In genomic region chr10:22618081-22618785, GRCh38 we compare ENCODE assay signal across 8 cellular contexts.
DNase-seq lines count a peak whose midpoint lies in the region; ATAC-seq, FAIRE-seq and TF ChIP-seq lines count a peak whose summit lies in the region.

No MANE protein-coding gene starts in this region.

- H3K9ac ChIP-seq in trophoblast cell (ENCODE audit: low read length): no peak overlapping the region

- peaks cover 19% of the 10 kb centered on the region for H3K79me1 ChIP-seq in trophoblast cell (ENCODE audit: low read length)

- no peak overlapping the region for H4K12ac ChIP-seq in trophoblast cell (ENCODE audit: low read depth, low read length)

- POLR2A ChIA-PET in T-cell (lab: Charles Lee): interaction anchor here (0.6 to 2.9 kb wide), 3 partner anchors 12 to 38 kb away, joined by 3 to 23 read pairs (median 3); no protein-coding TSS in a partner anchor

- no CpG with 5 or more reads among the region's 4 CpGs for WGBS in trophoblast cell (ENCODE audit: extremely low coverage, insufficient coverage, insufficient read length)

- no peaks in the 10 kb centered on the region for H4K20me1 ChIP-seq in GM23338 (replicated peaks; ENCODE audit: insufficient read depth)

- H2BK120ac ChIP-seq in trophoblast cell (ENCODE audit: insufficient read depth, low read length, poor library complexity): no peak overlapping the region

- H3K27ac Mint-ChIP-seq in GM23338: no peak overlapping the region; the same call in 1 of the 2 replicates
- H3K27ac Mint-ChIP-seq in T-cell: peak overlapping the region; percentile 77 to 88

- ATAC-seq in GM23338: no peak
- no peak for ATAC-seq in T-cell (replicated peaks in 1 of 4)

- H3K4me3 Mint-ChIP-seq in GM23338 (no peak overlapping the region), T-cell (peak overlapping the region in 2 of 3 donors; percentile 18 to 42)

- H3K9me2 ChIP-seq in GM23338 (ENCODE audit: insufficient read depth): no peaks in the 10 kb centered on the region

- no peaks in the 10 kb centered on the region; the same call in 2 of the 3 replicates for H3K36me3 Mint-ChIP-seq in GM23338 (ENCODE audit: low read depth)
- peaks cover 13% of the 10 kb centered on the region for H3K36me3 Mint-ChIP-seq in T-cell

- H3K9me3 Mint-ChIP-seq in GM23338: no peaks in the 10 kb centered on the region
- H3K9me3 Mint-ChIP-seq in T-cell: no peaks in the 10 kb centered on the region

- H3K27ac ChIP-seq in GM23338 (ENCODE audit: low read depth) (peak overlapping the region; percentile 18; the same call in 1 of the 2 replicates), trophoblast cell (ENCODE audit: low read depth, low read length) (peak overlapping the region; percentile 87)

- H3K18ac ChIP-seq in trophoblast cell (ENCODE audit: low read length): no peak overlapping the region

- no peak for TF ChIP-seq CTCF in GM23338 (conservative IDR thresholded peaks at IDR 0.05; ENCODE audit: low read depth in 2 of 2)

- H3F3A ChIP-seq in GM23338 (replicated peaks; ENCODE audit: low read depth): no peaks in the 10 kb centered on the region

- no peak overlapping the region for H3K23ac ChIP-seq in trophoblast cell (ENCODE audit: low read length)

- H3K27me3 Mint-ChIP-seq in GM23338 (ENCODE audit: insufficient read depth, low read depth, poor library complexity) (no peaks in the 10 kb centered on the region), T-cell (no peaks in the 10 kb centered on the region)

- H2AFZ ChIP-seq in GM23338: no peak overlapping the region
- no peak overlapping the region for H2AFZ ChIP-seq in trophoblast cell (ENCODE audit: insufficient read depth, low read length, poor library complexity)

- H3K4me2 ChIP-seq in GM23338 (peak overlapping the region; percentile 36; the same call in 1 of the 2 replicates), trophoblast cell (ENCODE audit: low read length) (peak overlapping the region; percentile 35)

- no peaks in the 10 kb centered on the region for H3K9me3 ChIP-seq in trophoblast cell (ENCODE audit: insufficient read depth, low read depth, low read length)

- peak overlapping the region; percentile 42 for H2BK5ac ChIP-seq in trophoblast cell (ENCODE audit: low read depth, low read length, poor library complexity)

- H2BK12ac ChIP-seq in trophoblast cell (ENCODE audit: low read length): no peak overlapping the region

- H3K4me1 Mint-ChIP-seq in GM23338 (peaks cover 74% of the 10 kb centered on the region), T-cell (peaks cover 89 to 96% (median 95%) of the 10 kb centered on the region in 3 donors)

- no peak overlapping the region for H3K14ac ChIP-seq in trophoblast cell (ENCODE audit: low read length)

- H3K4me1 ChIP-seq in GM23338 (ENCODE audit: insufficient read depth) (peaks cover 58% of the 10 kb centered on the region), trophoblast cell (ENCODE audit: control insufficient read depth in 1 of 2, insufficient read depth in 2 of 2, low read length in 2 of 2) (peaks cover 19 to 39% of the 10 kb centered on the region in 2 experiments)

- H4K8ac ChIP-seq in trophoblast cell (ENCODE audit: low read depth, low read length): no peak overlapping the region

- no peak overlapping the region for H4K91ac ChIP-seq in trophoblast cell (ENCODE audit: low read depth, low read length)

- H3K4me3 ChIP-seq in GM23338 (no peak overlapping the region), trophoblast cell (ENCODE audit: low read depth, low read length) (no peak overlapping the region)

- no peak overlapping the region for H2AK5ac ChIP-seq in trophoblast cell (ENCODE audit: low read length)

- TF ChIP-seq POLR2A in erythroblast (IDR thresholded peaks at IDR 0.05; ENCODE audit: low read length): no peak

- H3K4ac ChIP-seq in trophoblast cell (ENCODE audit: low read depth, low read length): no peak overlapping the region

- peaks cover 96% of the 10 kb centered on the region for H3K79me2 ChIP-seq in GM23338 (replicated peaks; ENCODE audit: insufficient read depth)
- peaks cover 10% of the 10 kb centered on the region for H3K79me2 ChIP-seq in trophoblast cell (ENCODE audit: control insufficient read depth, insufficient read depth, low read length, poor library complexity)

- no peak for DNase-seq in GM23338 (ENCODE audit: low spot score)
- DNase-seq in T-cell: no peak
- peak; percentile 25 to 35 for DNase-seq in erythroblast (lab: John Stamatoyannopoulos, UW)
- DNase-seq in trophoblast cell: peak; percentile 75 to 97
- no peak for DNase-seq in SIG-M5 (lab: John Stamatoyannopoulos, UW)
- no peak for DNase-seq in urothelium cell line (ENCODE audit: low spot score)
- DNase-seq in NCI-H510A (lab: John Stamatoyannopoulos, UW): no peak
- no peak for DNase-seq in NCI-H1417 treated with DMSO at 0.1 percent for 48 hours (lab: John Stamatoyannopoulos, UW)

- H3K27me3 ChIP-seq in GM23338 (ENCODE audit: insufficient read depth) (no peaks in the 10 kb centered on the region), trophoblast cell (ENCODE audit: insufficient read depth, low read length) (no peaks in the 10 kb centered on the region)

- H3K36me3 ChIP-seq in GM23338 (ENCODE audit: insufficient read depth) (no peaks in the 10 kb centered on the region), trophoblast cell (ENCODE audit: control insufficient read depth in 1 of 2, insufficient read depth in 2 of 2, low read length in 2 of 2) (peaks cover 0 to 2% of the 10 kb centered on the region in 2 experiments)

- FAIRE-seq in urothelium cell line (lab: Jason Lieb, UNC): no peak

- CTCF ChIA-PET in T-cell (lab: Charles Lee): interaction anchor here in 1 of 2 donors (0.6 to 1.9 kb wide), 2 partner anchors 11 to 1834 kb away, joined by 3 to 7 read pairs; no protein-coding TSS in a partner anchor

TF ChIP-seq in GM23338, 12 proteins besides CTCF, POLR2A, EP300 and RAD21 (continues in another document):
- TF ChIP-seq EZH2phosphoT487 (IDR thresholded peaks at IDR 0.05; ENCODE audit: unreplicated experiment) (no peak), REST (IDR thresholded peaks at IDR 0.05; ENCODE audit: unreplicated experiment) (no peak), JUNB (IDR thresholded peaks at IDR 0.05; ENCODE audit: unreplicated experiment) (no peak)

Comparison
In these comparisons a context has a peak if more than half of its experiments do, and no peak if none do; other contexts are left out.
1. DNase-seq: peak in erythroblast (2 of 2) and trophoblast cell (2 of 2); none in GM23338 (single experiment), T-cell (0 of 34), SIG-M5 (single experiment), urothelium cell line (single experiment), NCI-H510A (single experiment) and NCI-H1417 treated with DMSO at 0.1 percent for 48 hours (single experiment).